In genomic region chr2:100292022-100292580, GRCh38 we compare ENCODE assay signal across 1 cellular context.
A peak's percentile ranks its signal among the peaks of the same experiment; 100 is the strongest.
TF ChIP-seq lines count a peak whose summit lies in the region.

No MANE protein-coding gene starts in this region.

TF ChIP-seq in A549, 52 proteins besides CTCF, POLR2A, EP300 and RAD21 (continued from another document):
- TF ChIP-seq ESRRA (IDR thresholded peaks at IDR 0.05; ENCODE audit: borderline replicate concordance, low read length) (no peak), NR3C1 (IDR thresholded peaks at IDR 0.05) (no peak), GATA3 (IDR thresholded peaks at IDR 0.05; ENCODE audit: borderline replicate concordance) (peak; percentile 92), RNF2 (IDR thresholded peaks at IDR 0.05; ENCODE audit: borderline replicate concordance, low read depth) (no peak), FOSL2 (IDR thresholded peaks at IDR 0.05) (peak; percentile 95), FOSL2 (CRISPR knock-in tag; IDR thresholded peaks at IDR 0.05) (peak; percentile 99), CHD2 (IDR thresholded peaks at IDR 0.05; ENCODE audit: low read length, partially characterized antibody) (no peak), PHF8 (IDR thresholded peaks at IDR 0.05; ENCODE audit: borderline replicate concordance, low read depth) (no peak), POLR2AphosphoS2 (conservative IDR thresholded peaks at IDR 0.05; ENCODE audit: low read length) (no peak), TFCP2L1 (CRISPR knock-in tag; IDR thresholded peaks at IDR 0.05) (no peak), ZSCAN20 (CRISPR knock-in tag; IDR thresholded peaks at IDR 0.05) (no peak)
TF ChIP-seq in A549: peak in this region for 8.
